Comparison of ENCODE assay signal across 1 cellular context in the genomic region with DNA sequence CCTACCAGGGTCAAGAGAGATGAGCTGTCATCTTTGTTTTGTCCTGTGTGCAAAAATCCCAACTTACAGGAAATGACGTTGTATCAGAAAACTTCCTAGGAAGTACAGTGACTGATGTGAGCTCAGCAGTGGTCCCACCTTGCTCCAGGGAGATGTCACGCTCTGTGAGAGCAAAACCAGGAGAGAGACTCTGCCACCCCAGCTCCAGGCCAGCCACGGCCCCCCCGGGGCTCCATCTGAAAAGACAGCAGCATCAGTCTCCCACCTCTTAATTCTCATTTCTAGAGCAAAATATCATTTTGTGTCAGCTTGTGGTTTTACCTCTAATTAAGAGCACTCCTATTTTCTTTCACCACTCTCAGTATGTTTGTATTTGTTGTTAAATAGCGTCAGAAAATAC.
TF ChIP-seq lines count a peak whose summit lies in the region.

No MANE protein-coding gene starts in this region.

TF ChIP-seq in GM12878, 131 proteins besides CTCF, POLR2A, EP300 and RAD21 (continued from another document and continues in another):
- TF ChIP-seq, protein P1, sequence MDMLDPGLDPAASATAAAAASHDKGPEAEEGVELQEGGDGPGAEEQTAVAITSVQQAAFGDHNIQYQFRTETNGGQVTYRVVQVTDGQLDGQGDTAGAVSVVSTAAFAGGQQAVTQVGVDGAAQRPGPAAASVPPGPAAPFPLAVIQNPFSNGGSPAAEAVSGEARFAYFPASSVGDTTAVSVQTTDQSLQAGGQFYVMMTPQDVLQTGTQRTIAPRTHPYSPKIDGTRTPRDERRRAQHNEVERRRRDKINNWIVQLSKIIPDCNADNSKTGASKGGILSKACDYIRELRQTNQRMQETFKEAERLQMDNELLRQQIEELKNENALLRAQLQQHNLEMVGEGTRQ (IDR thresholded peaks at IDR 0.05; ENCODE audit: borderline replicate concordance, low read depth, low read length), result no peak
- no peak for TF ChIP-seq GABPA (IDR thresholded peaks at IDR 0.05; ENCODE audit: low read depth)
- TF ChIP-seq IRF4 (IDR thresholded peaks at IDR 0.05; ENCODE audit: low read depth, low read length), result peak; percentile 56; the same call in 1 of the 2 replicates
- no peak for TF ChIP-seq NRF1 (conservative IDR thresholded peaks at IDR 0.05; ENCODE audit: low read depth, low read length)
- TF ChIP-seq, protein P2, sequence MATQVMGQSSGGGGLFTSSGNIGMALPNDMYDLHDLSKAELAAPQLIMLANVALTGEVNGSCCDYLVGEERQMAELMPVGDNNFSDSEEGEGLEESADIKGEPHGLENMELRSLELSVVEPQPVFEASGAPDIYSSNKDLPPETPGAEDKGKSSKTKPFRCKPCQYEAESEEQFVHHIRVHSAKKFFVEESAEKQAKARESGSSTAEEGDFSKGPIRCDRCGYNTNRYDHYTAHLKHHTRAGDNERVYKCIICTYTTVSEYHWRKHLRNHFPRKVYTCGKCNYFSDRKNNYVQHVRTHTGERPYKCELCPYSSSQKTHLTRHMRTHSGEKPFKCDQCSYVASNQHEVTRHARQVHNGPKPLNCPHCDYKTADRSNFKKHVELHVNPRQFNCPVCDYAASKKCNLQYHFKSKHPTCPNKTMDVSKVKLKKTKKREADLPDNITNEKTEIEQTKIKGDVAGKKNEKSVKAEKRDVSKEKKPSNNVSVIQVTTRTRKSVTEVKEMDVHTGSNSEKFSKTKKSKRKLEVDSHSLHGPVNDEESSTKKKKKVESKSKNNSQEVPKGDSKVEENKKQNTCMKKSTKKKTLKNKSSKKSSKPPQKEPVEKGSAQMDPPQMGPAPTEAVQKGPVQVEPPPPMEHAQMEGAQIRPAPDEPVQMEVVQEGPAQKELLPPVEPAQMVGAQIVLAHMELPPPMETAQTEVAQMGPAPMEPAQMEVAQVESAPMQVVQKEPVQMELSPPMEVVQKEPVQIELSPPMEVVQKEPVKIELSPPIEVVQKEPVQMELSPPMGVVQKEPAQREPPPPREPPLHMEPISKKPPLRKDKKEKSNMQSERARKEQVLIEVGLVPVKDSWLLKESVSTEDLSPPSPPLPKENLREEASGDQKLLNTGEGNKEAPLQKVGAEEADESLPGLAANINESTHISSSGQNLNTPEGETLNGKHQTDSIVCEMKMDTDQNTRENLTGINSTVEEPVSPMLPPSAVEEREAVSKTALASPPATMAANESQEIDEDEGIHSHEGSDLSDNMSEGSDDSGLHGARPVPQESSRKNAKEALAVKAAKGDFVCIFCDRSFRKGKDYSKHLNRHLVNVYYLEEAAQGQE (IDR thresholded peaks at IDR 0.05; ENCODE audit: low read depth, low read length), result no peak
- TF ChIP-seq SMARCA5 (IDR thresholded peaks at IDR 0.05), result no peak
- TF ChIP-seq MYC (IDR thresholded peaks at IDR 0.05; ENCODE audit: insufficient read depth, insufficient read length, insufficient replicate concordance, low read length, severe bottlenecking), result no peak
- TF ChIP-seq, protein P3, sequence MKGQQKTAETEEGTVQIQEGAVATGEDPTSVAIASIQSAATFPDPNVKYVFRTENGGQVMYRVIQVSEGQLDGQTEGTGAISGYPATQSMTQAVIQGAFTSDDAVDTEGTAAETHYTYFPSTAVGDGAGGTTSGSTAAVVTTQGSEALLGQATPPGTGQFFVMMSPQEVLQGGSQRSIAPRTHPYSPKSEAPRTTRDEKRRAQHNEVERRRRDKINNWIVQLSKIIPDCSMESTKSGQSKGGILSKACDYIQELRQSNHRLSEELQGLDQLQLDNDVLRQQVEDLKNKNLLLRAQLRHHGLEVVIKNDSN (IDR thresholded peaks at IDR 0.05; ENCODE audit: borderline replicate concordance, extremely low read length, insufficient read depth, low read depth, low read length), result no peak
- TF ChIP-seq, protein P4, sequence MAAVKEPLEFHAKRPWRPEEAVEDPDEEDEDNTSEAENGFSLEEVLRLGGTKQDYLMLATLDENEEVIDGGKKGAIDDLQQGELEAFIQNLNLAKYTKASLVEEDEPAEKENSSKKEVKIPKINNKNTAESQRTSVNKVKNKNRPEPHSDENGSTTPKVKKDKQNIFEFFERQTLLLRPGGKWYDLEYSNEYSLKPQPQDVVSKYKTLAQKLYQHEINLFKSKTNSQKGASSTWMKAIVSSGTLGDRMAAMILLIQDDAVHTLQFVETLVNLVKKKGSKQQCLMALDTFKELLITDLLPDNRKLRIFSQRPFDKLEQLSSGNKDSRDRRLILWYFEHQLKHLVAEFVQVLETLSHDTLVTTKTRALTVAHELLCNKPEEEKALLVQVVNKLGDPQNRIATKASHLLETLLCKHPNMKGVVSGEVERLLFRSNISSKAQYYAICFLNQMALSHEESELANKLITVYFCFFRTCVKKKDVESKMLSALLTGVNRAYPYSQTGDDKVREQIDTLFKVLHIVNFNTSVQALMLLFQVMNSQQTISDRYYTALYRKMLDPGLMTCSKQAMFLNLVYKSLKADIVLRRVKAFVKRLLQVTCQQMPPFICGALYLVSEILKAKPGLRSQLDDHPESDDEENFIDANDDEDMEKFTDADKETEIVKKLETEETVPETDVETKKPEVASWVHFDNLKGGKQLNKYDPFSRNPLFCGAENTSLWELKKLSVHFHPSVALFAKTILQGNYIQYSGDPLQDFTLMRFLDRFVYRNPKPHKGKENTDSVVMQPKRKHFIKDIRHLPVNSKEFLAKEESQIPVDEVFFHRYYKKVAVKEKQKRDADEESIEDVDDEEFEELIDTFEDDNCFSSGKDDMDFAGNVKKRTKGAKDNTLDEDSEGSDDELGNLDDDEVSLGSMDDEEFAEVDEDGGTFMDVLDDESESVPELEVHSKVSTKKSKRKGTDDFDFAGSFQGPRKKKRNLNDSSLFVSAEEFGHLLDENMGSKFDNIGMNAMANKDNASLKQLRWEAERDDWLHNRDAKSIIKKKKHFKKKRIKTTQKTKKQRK (IDR thresholded peaks at IDR 0.05; ENCODE audit: low read depth, low read length), result no peak
- TF ChIP-seq, protein P5, sequence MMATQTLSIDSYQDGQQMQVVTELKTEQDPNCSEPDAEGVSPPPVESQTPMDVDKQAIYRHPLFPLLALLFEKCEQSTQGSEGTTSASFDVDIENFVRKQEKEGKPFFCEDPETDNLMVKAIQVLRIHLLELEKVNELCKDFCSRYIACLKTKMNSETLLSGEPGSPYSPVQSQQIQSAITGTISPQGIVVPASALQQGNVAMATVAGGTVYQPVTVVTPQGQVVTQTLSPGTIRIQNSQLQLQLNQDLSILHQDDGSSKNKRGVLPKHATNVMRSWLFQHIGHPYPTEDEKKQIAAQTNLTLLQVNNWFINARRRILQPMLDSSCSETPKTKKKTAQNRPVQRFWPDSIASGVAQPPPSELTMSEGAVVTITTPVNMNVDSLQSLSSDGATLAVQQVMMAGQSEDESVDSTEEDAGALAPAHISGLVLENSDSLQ (IDR thresholded peaks at IDR 0.05), result no peak
- no peak for TF ChIP-seq TAF1 (IDR thresholded peaks at IDR 0.05; ENCODE audit: borderline replicate concordance, low read depth, low read length)
- TF ChIP-seq, protein P6, sequence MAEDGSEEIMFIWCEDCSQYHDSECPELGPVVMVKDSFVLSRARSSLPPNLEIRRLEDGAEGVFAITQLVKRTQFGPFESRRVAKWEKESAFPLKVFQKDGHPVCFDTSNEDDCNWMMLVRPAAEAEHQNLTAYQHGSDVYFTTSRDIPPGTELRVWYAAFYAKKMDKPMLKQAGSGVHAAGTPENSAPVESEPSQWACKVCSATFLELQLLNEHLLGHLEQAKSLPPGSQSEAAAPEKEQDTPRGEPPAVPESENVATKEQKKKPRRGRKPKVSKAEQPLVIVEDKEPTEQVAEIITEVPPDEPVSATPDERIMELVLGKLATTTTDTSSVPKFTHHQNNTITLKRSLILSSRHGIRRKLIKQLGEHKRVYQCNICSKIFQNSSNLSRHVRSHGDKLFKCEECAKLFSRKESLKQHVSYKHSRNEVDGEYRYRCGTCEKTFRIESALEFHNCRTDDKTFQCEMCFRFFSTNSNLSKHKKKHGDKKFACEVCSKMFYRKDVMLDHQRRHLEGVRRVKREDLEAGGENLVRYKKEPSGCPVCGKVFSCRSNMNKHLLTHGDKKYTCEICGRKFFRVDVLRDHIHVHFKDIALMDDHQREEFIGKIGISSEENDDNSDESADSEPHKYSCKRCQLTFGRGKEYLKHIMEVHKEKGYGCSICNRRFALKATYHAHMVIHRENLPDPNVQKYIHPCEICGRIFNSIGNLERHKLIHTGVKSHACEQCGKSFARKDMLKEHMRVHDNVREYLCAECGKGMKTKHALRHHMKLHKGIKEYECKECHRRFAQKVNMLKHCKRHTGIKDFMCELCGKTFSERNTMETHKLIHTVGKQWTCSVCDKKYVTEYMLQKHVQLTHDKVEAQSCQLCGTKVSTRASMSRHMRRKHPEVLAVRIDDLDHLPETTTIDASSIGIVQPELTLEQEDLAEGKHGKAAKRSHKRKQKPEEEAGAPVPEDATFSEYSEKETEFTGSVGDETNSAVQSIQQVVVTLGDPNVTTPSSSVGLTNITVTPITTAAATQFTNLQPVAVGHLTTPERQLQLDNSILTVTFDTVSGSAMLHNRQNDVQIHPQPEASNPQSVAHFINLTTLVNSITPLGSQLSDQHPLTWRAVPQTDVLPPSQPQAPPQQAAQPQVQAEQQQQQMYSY (CRISPR knock-in tag; IDR thresholded peaks at IDR 0.05), result no peak
- TF ChIP-seq HDGF (IDR thresholded peaks at IDR 0.05), result no peak
- TF ChIP-seq, protein P7, sequence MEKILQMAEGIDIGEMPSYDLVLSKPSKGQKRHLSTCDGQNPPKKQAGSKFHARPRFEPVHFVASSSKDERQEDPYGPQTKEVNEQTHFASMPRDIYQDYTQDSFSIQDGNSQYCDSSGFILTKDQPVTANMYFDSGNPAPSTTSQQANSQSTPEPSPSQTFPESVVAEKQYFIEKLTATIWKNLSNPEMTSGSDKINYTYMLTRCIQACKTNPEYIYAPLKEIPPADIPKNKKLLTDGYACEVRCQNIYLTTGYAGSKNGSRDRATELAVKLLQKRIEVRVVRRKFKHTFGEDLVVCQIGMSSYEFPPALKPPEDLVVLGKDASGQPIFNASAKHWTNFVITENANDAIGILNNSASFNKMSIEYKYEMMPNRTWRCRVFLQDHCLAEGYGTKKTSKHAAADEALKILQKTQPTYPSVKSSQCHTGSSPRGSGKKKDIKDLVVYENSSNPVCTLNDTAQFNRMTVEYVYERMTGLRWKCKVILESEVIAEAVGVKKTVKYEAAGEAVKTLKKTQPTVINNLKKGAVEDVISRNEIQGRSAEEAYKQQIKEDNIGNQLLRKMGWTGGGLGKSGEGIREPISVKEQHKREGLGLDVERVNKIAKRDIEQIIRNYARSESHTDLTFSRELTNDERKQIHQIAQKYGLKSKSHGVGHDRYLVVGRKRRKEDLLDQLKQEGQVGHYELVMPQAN (conservative IDR thresholded peaks at IDR 0.05), result no peak
- TF ChIP-seq, protein P8, sequence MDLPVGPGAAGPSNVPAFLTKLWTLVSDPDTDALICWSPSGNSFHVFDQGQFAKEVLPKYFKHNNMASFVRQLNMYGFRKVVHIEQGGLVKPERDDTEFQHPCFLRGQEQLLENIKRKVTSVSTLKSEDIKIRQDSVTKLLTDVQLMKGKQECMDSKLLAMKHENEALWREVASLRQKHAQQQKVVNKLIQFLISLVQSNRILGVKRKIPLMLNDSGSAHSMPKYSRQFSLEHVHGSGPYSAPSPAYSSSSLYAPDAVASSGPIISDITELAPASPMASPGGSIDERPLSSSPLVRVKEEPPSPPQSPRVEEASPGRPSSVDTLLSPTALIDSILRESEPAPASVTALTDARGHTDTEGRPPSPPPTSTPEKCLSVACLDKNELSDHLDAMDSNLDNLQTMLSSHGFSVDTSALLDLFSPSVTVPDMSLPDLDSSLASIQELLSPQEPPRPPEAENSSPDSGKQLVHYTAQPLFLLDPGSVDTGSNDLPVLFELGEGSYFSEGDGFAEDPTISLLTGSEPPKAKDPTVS (IDR thresholded peaks at IDR 0.05; ENCODE audit: low read depth, low read length), result no peak
- no peak for TF ChIP-seq SP1 (IDR thresholded peaks at IDR 0.05; ENCODE audit: low read depth, low read length)
- TF ChIP-seq, protein P9, sequence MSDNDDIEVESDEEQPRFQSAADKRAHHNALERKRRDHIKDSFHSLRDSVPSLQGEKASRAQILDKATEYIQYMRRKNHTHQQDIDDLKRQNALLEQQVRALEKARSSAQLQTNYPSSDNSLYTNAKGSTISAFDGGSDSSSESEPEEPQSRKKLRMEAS (IDR thresholded peaks at IDR 0.05; ENCODE audit: low read depth, low read length), result no peak
- TF ChIP-seq WRNIP1 (IDR thresholded peaks at IDR 0.05; ENCODE audit: borderline replicate concordance, low read depth, low read length), result no peak
- peak in 1 of 2 experiments; percentile 43; a peak in 1 of 4 replicates for TF ChIP-seq ETV6 (conservative IDR thresholded peaks at IDR 0.05 in 1 of 2, IDR thresholded peaks at IDR 0.05 in 1 of 2; ENCODE audit: borderline replicate concordance in 1 of 2, low read depth in 1 of 2)
- no peak for TF ChIP-seq CHD2 (IDR thresholded peaks at IDR 0.05; ENCODE audit: borderline replicate concordance, low read depth, low read length)
- TF ChIP-seq, protein P10, sequence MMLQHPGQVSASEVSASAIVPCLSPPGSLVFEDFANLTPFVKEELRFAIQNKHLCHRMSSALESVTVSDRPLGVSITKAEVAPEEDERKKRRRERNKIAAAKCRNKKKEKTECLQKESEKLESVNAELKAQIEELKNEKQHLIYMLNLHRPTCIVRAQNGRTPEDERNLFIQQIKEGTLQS (IDR thresholded peaks at IDR 0.05; ENCODE audit: borderline replicate concordance, extremely low read depth, low read depth, low read length), result no peak
- TF ChIP-seq, protein P11, sequence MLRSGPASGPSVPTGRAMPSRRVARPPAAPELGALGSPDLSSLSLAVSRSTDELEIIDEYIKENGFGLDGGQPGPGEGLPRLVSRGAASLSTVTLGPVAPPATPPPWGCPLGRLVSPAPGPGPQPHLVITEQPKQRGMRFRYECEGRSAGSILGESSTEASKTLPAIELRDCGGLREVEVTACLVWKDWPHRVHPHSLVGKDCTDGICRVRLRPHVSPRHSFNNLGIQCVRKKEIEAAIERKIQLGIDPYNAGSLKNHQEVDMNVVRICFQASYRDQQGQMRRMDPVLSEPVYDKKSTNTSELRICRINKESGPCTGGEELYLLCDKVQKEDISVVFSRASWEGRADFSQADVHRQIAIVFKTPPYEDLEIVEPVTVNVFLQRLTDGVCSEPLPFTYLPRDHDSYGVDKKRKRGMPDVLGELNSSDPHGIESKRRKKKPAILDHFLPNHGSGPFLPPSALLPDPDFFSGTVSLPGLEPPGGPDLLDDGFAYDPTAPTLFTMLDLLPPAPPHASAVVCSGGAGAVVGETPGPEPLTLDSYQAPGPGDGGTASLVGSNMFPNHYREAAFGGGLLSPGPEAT (IDR thresholded peaks at IDR 0.05; ENCODE audit: low read depth), result no peak
- no peak for TF ChIP-seq MTA3 (IDR thresholded peaks at IDR 0.05; ENCODE audit: borderline replicate concordance, low read length)
- TF ChIP-seq, protein P12, sequence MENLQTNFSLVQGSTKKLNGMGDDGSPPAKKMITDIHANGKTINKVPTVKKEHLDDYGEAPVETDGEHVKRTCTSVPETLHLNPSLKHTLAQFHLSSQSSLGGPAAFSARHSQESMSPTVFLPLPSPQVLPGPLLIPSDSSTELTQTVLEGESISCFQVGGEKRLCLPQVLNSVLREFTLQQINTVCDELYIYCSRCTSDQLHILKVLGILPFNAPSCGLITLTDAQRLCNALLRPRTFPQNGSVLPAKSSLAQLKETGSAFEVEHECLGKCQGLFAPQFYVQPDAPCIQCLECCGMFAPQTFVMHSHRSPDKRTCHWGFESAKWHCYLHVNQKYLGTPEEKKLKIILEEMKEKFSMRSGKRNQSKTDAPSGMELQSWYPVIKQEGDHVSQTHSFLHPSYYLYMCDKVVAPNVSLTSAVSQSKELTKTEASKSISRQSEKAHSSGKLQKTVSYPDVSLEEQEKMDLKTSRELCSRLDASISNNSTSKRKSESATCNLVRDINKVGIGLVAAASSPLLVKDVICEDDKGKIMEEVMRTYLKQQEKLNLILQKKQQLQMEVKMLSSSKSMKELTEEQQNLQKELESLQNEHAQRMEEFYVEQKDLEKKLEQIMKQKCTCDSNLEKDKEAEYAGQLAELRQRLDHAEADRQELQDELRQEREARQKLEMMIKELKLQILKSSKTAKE (IDR thresholded peaks at IDR 0.05; ENCODE audit: low read depth, poor library complexity, severe bottlenecking), result peak; percentile 64
- no peak for TF ChIP-seq EZH2 (IDR thresholded peaks at IDR 0.05; ENCODE audit: borderline replicate concordance, control insufficient read depth, low read depth, low read length)
